17 cellular contexts compared by ENCODE assay signal in the genomic region with DNA sequence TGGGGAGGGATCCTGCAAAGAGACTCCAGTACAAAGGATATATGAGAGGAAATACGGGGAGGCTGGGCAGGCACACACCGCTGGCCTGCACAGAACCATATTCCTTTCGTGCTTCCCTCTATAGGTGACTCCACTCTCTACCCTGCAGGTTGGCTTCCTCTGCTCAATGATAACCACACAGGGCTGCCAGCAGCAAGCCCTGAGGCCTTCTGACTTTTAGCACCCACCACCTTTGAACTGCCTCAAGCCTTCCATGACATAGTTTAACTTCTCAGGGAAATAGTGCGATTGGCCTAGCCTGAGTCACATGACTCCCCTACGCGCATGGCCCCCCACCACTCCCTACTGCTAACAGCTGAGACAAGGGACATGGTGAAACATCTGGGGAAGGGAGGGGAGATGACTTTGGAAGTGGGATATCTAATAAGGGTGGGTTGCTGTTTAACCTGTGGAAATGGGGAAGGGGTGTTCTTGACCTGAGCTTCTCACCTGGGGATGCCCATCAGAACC. TPM values are rescaled to one million over a fixed set of nuclear protein-coding genes. Genes with fewer than 3 reads are reported as not detected.
A peak's percentile ranks its signal among the peaks of the same experiment; 100 is the strongest.
DNase-seq lines count a peak whose midpoint lies in the region; ATAC-seq and TF ChIP-seq lines count a peak whose summit lies in the region.
"Had no signal": no experiment of that assay in that cellular context is flagged by ENCODE, and none has a peak within 500 bp of the region (broad histone marks: within the 10 kb centered on the region; RNA-seq: fewer than 3 reads in every experiment).

No MANE protein-coding gene starts in this region.

- H3K4me3 Mint-ChIP-seq in stimulated activated naive CD8-positive, alpha-beta T cell treated with anti-CD3 and anti-CD28 coated beads, Interleukin-15, Interleukin-2, amounts not matched to agents 100 ng/mL and 50 ng/mL, for 24 hours, result no peak overlapping the region
- no peak overlapping the region for H3K4me3 Mint-ChIP-seq in stimulated activated naive CD8-positive, alpha-beta T cell treated with anti-CD3 and anti-CD28 coated beads, Interleukin-15, amount 100 ng/mL, for 72 hours
- no peak overlapping the region for H3K4me3 Mint-ChIP-seq in activated naive CD4-positive, alpha-beta T cell treated with anti-CD3 and anti-CD28 coated beads, Interleukin-2, amount 10 ng/mL, durations not matched to agents 7 days and 5 days

- H3K9me2 ChIP-seq in PC-3 (replicated peaks; ENCODE audit: low read length), result no peaks in the 10 kb centered on the region

- WGBS in gastroesophageal sphincter (ENCODE audit: low coverage in 1 of 2), 2 donors, result 84 to 90% methylated on average over 4 to 5 of the region's 6 CpGs

- H3K79me2 ChIP-seq in PC-3 (ENCODE audit: low read length), result peaks cover 4% of the 10 kb centered on the region; the same call in 1 of the 2 replicates

- no peak for TF ChIP-seq POLR2A in gastroesophageal sphincter (IDR thresholded peaks at IDR 0.05)

- ATAC-seq in stimulated activated naive CD8-positive, alpha-beta T cell treated with anti-CD3 and anti-CD28 coated beads, Interleukin-15, amount 100 ng/mL, for 72 hours, result no peak
- no peak for ATAC-seq in PC-3
- ATAC-seq in gastroesophageal sphincter, result no peak
- no peak for ATAC-seq in HG03108 (IDR thresholded peaks at IDR 0.05; ENCODE audit: unreplicated experiment)
- ATAC-seq: heart left ventricle, right cardiac atrium had no signal

- H3K27ac ChIP-seq in PC-3 (ENCODE audit: low read length) (no peak overlapping the region), gastroesophageal sphincter (peak overlapping the region in 3 of 4 donors; percentile 95 to 99 (median 98))
- H3K27ac ChIP-seq: suprapubic skin, WERI-Rb-1 had no signal

- no peaks in the 10 kb centered on the region for H3F3A ChIP-seq in PC-3 (ENCODE audit: low read length, unreplicated experiment)

- peak overlapping the region; percentile 29 for H3K27ac Mint-ChIP-seq in stimulated activated naive CD8-positive, alpha-beta T cell treated with anti-CD3 and anti-CD28 coated beads, Interleukin-15, Interleukin-2, amounts not matched to agents 100 ng/mL and 50 ng/mL, for 24 hours
- peak overlapping the region in 1 of 2 donors; percentile 27 for H3K27ac Mint-ChIP-seq in stimulated activated naive CD8-positive, alpha-beta T cell treated with anti-CD3 and anti-CD28 coated beads, Interleukin-15, amount 100 ng/mL, for 72 hours
- H3K27ac Mint-ChIP-seq in activated naive CD4-positive, alpha-beta T cell treated with anti-CD3 and anti-CD28 coated beads, Interleukin-2, amount 10 ng/mL, durations not matched to agents 7 days and 5 days, result no peak overlapping the region

- H3K9me3 Mint-ChIP-seq in stimulated activated naive CD8-positive, alpha-beta T cell treated with anti-CD3 and anti-CD28 coated beads, Interleukin-15, Interleukin-2, amounts not matched to agents 100 ng/mL and 50 ng/mL, for 24 hours, result no peaks in the 10 kb centered on the region
- no peaks in the 10 kb centered on the region for H3K9me3 Mint-ChIP-seq in stimulated activated naive CD8-positive, alpha-beta T cell treated with anti-CD3 and anti-CD28 coated beads, Interleukin-15, amount 100 ng/mL, for 72 hours
- no peaks in the 10 kb centered on the region for H3K9me3 Mint-ChIP-seq in activated naive CD4-positive, alpha-beta T cell treated with anti-CD3 and anti-CD28 coated beads, Interleukin-2, amount 10 ng/mL, durations not matched to agents 7 days and 5 days

- H3K4me3 ChIP-seq in PC-3 (ENCODE audit: low read length) (no peak overlapping the region), gastroesophageal sphincter (no peak overlapping the region)
- H3K4me3 ChIP-seq: heart left ventricle, suprapubic skin had no signal

- H4K20me1 ChIP-seq in PC-3 (ENCODE audit: low read length), result no peaks in the 10 kb centered on the region

- no peak for TF ChIP-seq CTCF in PC-3 (conservative IDR thresholded peaks at IDR 0.05; ENCODE audit: low read depth, low read length)
- TF ChIP-seq CTCF in gastroesophageal sphincter (IDR thresholded peaks at IDR 0.05), result no peak

- H2AFZ ChIP-seq in PC-3 (ENCODE audit: low read length), result no peak overlapping the region

- no peak for DNase-seq in stimulated activated naive CD8-positive, alpha-beta T cell treated with anti-CD3 and anti-CD28 coated beads, Interleukin-15, amount 100 ng/mL, for 72 hours
- DNase-seq in PC-3, result no peak
- DNase-seq in activated naive CD4-positive, alpha-beta T cell treated with anti-CD3 and anti-CD28 coated beads, Interleukin-2, amount 10 ng/mL, durations not matched to agents 7 days and 5 days, result no peak
- no peak for DNase-seq in NOMO-1 treated with DMSO at 0.1 percent for 48 hours (lab: John Stamatoyannopoulos, UW; ENCODE audit: unreplicated experiment)
- DNase-seq in 8988T, result no peak
- DNase-seq: heart left ventricle; islet precursor cell; mesenchymal stem cell; RPMI8226; stimulated activated CD4-positive, alpha-beta T cell treated with anti-CD3 and anti-CD28 coated beads, Interleukin-1b, Interleukin-23, amount 100 ng/mL, for 48 hours; SW 1271; WERI-Rb-1 had no signal

- intact Hi-C loops in PC-3 (cut with micrococcal nuclease), result loop anchor here (5.0 to 10.0 kb wide), 7 partner anchors 87 to 497 kb away; no protein-coding TSS in a partner anchor

- H3K27me3 ChIP-seq in PC-3 (ENCODE audit: low read length), result no peaks in the 10 kb centered on the region
- no peaks in the 10 kb centered on the region for H3K27me3 ChIP-seq in gastroesophageal sphincter
- H3K27me3 ChIP-seq: heart left ventricle, suprapubic skin had no signal

- TF ChIP-seq EP300 in gastroesophageal sphincter (IDR thresholded peaks at IDR 0.05), result no peak

- peak overlapping the region; percentile 11; the same call in 1 of the 2 replicates for H3K4me2 ChIP-seq in PC-3 (ENCODE audit: low read length)

- H3K4me1 Mint-ChIP-seq in stimulated activated naive CD8-positive, alpha-beta T cell treated with anti-CD3 and anti-CD28 coated beads, Interleukin-15, Interleukin-2, amounts not matched to agents 100 ng/mL and 50 ng/mL, for 24 hours (ENCODE audit: low read depth), result peaks cover 78% of the 10 kb centered on the region
- peaks cover 86% of the 10 kb centered on the region for H3K4me1 Mint-ChIP-seq in stimulated activated naive CD8-positive, alpha-beta T cell treated with anti-CD3 and anti-CD28 coated beads, Interleukin-15, amount 100 ng/mL, for 72 hours
- H3K4me1 Mint-ChIP-seq in activated naive CD4-positive, alpha-beta T cell treated with anti-CD3 and anti-CD28 coated beads, Interleukin-2, amount 10 ng/mL, durations not matched to agents 7 days and 5 days, result peaks cover 62% of the 10 kb centered on the region

- H3K4me1 ChIP-seq in PC-3 (ENCODE audit: insufficient read depth, low read length), result peaks cover 37% of the 10 kb centered on the region
- peaks cover 2 to 36% (median 3%) of the 10 kb centered on the region in 3 donors for H3K4me1 ChIP-seq in gastroesophageal sphincter

- H3K27me3 Mint-ChIP-seq in stimulated activated naive CD8-positive, alpha-beta T cell treated with anti-CD3 and anti-CD28 coated beads, Interleukin-15, Interleukin-2, amounts not matched to agents 100 ng/mL and 50 ng/mL, for 24 hours, result no peaks in the 10 kb centered on the region
- no peaks in the 10 kb centered on the region for H3K27me3 Mint-ChIP-seq in stimulated activated naive CD8-positive, alpha-beta T cell treated with anti-CD3 and anti-CD28 coated beads, Interleukin-15, amount 100 ng/mL, for 72 hours
- peaks cover 3% of the 10 kb centered on the region for H3K27me3 Mint-ChIP-seq in activated naive CD4-positive, alpha-beta T cell treated with anti-CD3 and anti-CD28 coated beads, Interleukin-2, amount 10 ng/mL, durations not matched to agents 7 days and 5 days

- CTCF ChIA-PET in PC-3 (lab: Charles Lee), result no interaction called here
- CTCF ChIA-PET in activated naive CD4-positive, alpha-beta T cell treated with anti-CD3 and anti-CD28 coated beads, Interleukin-2, amount 10 ng/mL, durations not matched to agents 7 days and 5 days (lab: Charles Lee), result no interaction called here

- H3K9ac ChIP-seq in PC-3 (ENCODE audit: low read length), result no peak overlapping the region

- no peaks in the 10 kb centered on the region for H3K36me3 ChIP-seq in PC-3 (ENCODE audit: low read depth, low read length)
- H3K36me3 ChIP-seq in gastroesophageal sphincter, result no peaks in the 10 kb centered on the region
- H3K36me3 ChIP-seq: heart left ventricle, suprapubic skin, WERI-Rb-1 had no signal

- POLR2A ChIA-PET in PC-3 (lab: Charles Lee; ENCODE audit: unreplicated experiment), result no interaction called here

- BruUV-seq in PC-3 (replicated peaks; lab: Mats Ljungman, UMichigan), result no TSS peak

- peaks cover 20% of the 10 kb centered on the region for H3K36me3 Mint-ChIP-seq in stimulated activated naive CD8-positive, alpha-beta T cell treated with anti-CD3 and anti-CD28 coated beads, Interleukin-15, Interleukin-2, amounts not matched to agents 100 ng/mL and 50 ng/mL, for 24 hours (ENCODE audit: low read depth)
- H3K36me3 Mint-ChIP-seq in activated naive CD4-positive, alpha-beta T cell treated with anti-CD3 and anti-CD28 coated beads, Interleukin-2, amount 10 ng/mL, durations not matched to agents 7 days and 5 days, result peaks cover 14% of the 10 kb centered on the region

- H3K9me3 ChIP-seq in PC-3 (ENCODE audit: low read length) (no peaks in the 10 kb centered on the region), gastroesophageal sphincter (no peaks in the 10 kb centered on the region)
- H3K9me3 ChIP-seq: heart left ventricle, suprapubic skin had no signal

RNA-seq across cellular contexts. Expression of a gene that starts 3.0 kb away (rescaled TPM):
- total RNA-seq in PC-3 (2014; rRNA removed) (13.2 and 13.3 TPM in 2 replicates), gastroesophageal sphincter (100 to 1,000 TPM; 116 to 172 (median 136) TPM)
